Comparison of ENCODE assay signal across 10 cellular contexts in genomic region chr19:12703056-12703455, GRCh38. TPM values are rescaled to one million over a fixed set of nuclear protein-coding genes. Genes with fewer than 3 reads are reported as not detected.
DNase-seq lines count a peak whose midpoint lies in the region; ATAC-seq, FAIRE-seq and TF ChIP-seq lines count a peak whose summit lies in the region.
"Had no signal": no experiment of that assay in that cellular context is flagged by ENCODE, and none has a peak within 500 bp of the region (broad histone marks: within the 10 kb centered on the region; RNA-seq: fewer than 3 reads in every experiment).

No MANE protein-coding gene starts in this region.

- H3K9me3 Mint-ChIP-seq in activated CD4-positive, alpha-beta T cell treated with anti-CD3 and anti-CD28 coated beads for 36 hours (ENCODE audit: low read depth): no peaks in the 10 kb centered on the region
- no peaks in the 10 kb centered on the region for H3K9me3 Mint-ChIP-seq in astrocyte (ENCODE audit: unreplicated experiment)
- no peaks in the 10 kb centered on the region for H3K9me3 Mint-ChIP-seq in neural progenitor cell
- H3K9me3 Mint-ChIP-seq: CD8-positive, alpha-beta memory T cell; memory B cell had no signal

- H3K4me3 Mint-ChIP-seq in activated CD4-positive, alpha-beta T cell treated with anti-CD3 and anti-CD28 coated beads for 36 hours: no peak overlapping the region
- no peak overlapping the region for H3K4me3 Mint-ChIP-seq in astrocyte (ENCODE audit: unreplicated experiment)
- H3K4me3 Mint-ChIP-seq in neural progenitor cell: peak overlapping the region; percentile 9
- H3K4me3 Mint-ChIP-seq: CD8-positive, alpha-beta memory T cell; memory B cell had no signal

- peak; percentile 74 for ATAC-seq in activated CD4-positive, alpha-beta T cell treated with anti-CD3 and anti-CD28 coated beads for 36 hours

- H3K27ac Mint-ChIP-seq in activated CD4-positive, alpha-beta T cell treated with anti-CD3 and anti-CD28 coated beads for 36 hours: no peak overlapping the region
- H3K27ac Mint-ChIP-seq in astrocyte (ENCODE audit: unreplicated experiment): no peak overlapping the region
- H3K27ac Mint-ChIP-seq in neural progenitor cell: peak overlapping the region; percentile 87
- H3K27ac Mint-ChIP-seq: memory B cell had no signal

- TF ChIP-seq CTCF in astrocyte (IDR thresholded peaks at IDR 0.05; ENCODE audit: insufficient read depth, low read depth, low read length) (no peak), neural progenitor cell (IDR thresholded peaks at IDR 0.05) (no peak)

- H2AFZ ChIP-seq in astrocyte (ENCODE audit: low read depth, low read length): no peak overlapping the region
- no peak overlapping the region for H2AFZ ChIP-seq in neural progenitor cell (replicated peaks)

- intact Hi-C loops in activated CD4-positive, alpha-beta T cell treated with anti-CD3 and anti-CD28 coated beads for 36 hours (cut with DNase I, micrococcal nuclease): no loop called here

- no peak for FAIRE-seq in astrocyte (lab: Jason Lieb, UNC)

- H3K9ac ChIP-seq in astrocyte (ENCODE audit: low read length): no peak overlapping the region
- no peak overlapping the region for H3K9ac ChIP-seq in neural progenitor cell

- no peak overlapping the region for H3K4me2 ChIP-seq in astrocyte (ENCODE audit: low read length)
- H3K4me2 ChIP-seq in neural progenitor cell: peak overlapping the region; percentile 31

- peaks cover 2% of the 10 kb centered on the region for H3K4me1 Mint-ChIP-seq in activated CD4-positive, alpha-beta T cell treated with anti-CD3 and anti-CD28 coated beads for 36 hours
- H3K4me1 Mint-ChIP-seq in astrocyte (ENCODE audit: low read depth, unreplicated experiment) (no peaks in the 10 kb centered on the region), neural progenitor cell (peaks cover 6% of the 10 kb centered on the region)
- H3K4me1 Mint-ChIP-seq: memory B cell had no signal

- peaks cover 31% of the 10 kb centered on the region for H3K36me3 ChIP-seq in astrocyte (ENCODE audit: insufficient read depth, low read length)
- no peaks in the 10 kb centered on the region for H3K36me3 ChIP-seq in neural progenitor cell

- CTCF ChIA-PET in activated CD4-positive, alpha-beta T cell treated with anti-CD3 and anti-CD28 coated beads for 36 hours (lab: Charles Lee): no interaction called here

- H3K9me3 ChIP-seq in astrocyte (ENCODE audit: insufficient read depth, low read depth, low read length) (no peaks in the 10 kb centered on the region), neural progenitor cell (ENCODE audit: low read depth) (no peaks in the 10 kb centered on the region)

- POLR2A ChIA-PET in activated CD4-positive, alpha-beta T cell treated with anti-CD3 and anti-CD28 coated beads for 36 hours (lab: Charles Lee): interaction anchor here (0.6 kb wide), 1 partner anchor 198 kb away, joined by 3 read pairs; no protein-coding TSS in a partner anchor

- peaks cover 56% of the 10 kb centered on the region for H3F3A ChIP-seq in neural progenitor cell (ENCODE audit: low read depth)

- no peaks in the 10 kb centered on the region for H3K27me3 ChIP-seq in astrocyte (ENCODE audit: insufficient read depth, low read length)
- no peaks in the 10 kb centered on the region for H3K27me3 ChIP-seq in neural progenitor cell

- no peaks in the 10 kb centered on the region for H3K27me3 Mint-ChIP-seq in activated CD4-positive, alpha-beta T cell treated with anti-CD3 and anti-CD28 coated beads for 36 hours
- H3K27me3 Mint-ChIP-seq in astrocyte (ENCODE audit: low read depth, unreplicated experiment) (no peaks in the 10 kb centered on the region), neural progenitor cell (ENCODE audit: insufficient read depth, low read depth) (peaks cover 2% of the 10 kb centered on the region)
- H3K27me3 Mint-ChIP-seq: CD8-positive, alpha-beta memory T cell; memory B cell had no signal

- H3K4me1 ChIP-seq in astrocyte (ENCODE audit: insufficient read depth, low read length) (no peaks in the 10 kb centered on the region), neural progenitor cell (peaks cover 10% of the 10 kb centered on the region)

- H3K4me3 ChIP-seq in astrocyte (ENCODE audit: insufficient read depth, low read depth, low read length): no peak overlapping the region
- H3K4me3 ChIP-seq in neural progenitor cell: no peak overlapping the region

- peaks cover 12% of the 10 kb centered on the region for H3K79me2 ChIP-seq in astrocyte (ENCODE audit: insufficient read depth, low read length)
- peaks cover 6% of the 10 kb centered on the region for H3K79me2 ChIP-seq in neural progenitor cell (ENCODE audit: low read depth)

- H3K27ac ChIP-seq in astrocyte (ENCODE audit: low read depth, low read length) (no peak overlapping the region), neural progenitor cell (peak overlapping the region; percentile 53)

- H4K20me1 ChIP-seq in astrocyte (ENCODE audit: insufficient read depth, low read length) (peaks cover 33% of the 10 kb centered on the region), neural progenitor cell (ENCODE audit: low read depth) (no peaks in the 10 kb centered on the region)

- DNase-seq in activated CD4-positive, alpha-beta T cell treated with anti-CD3 and anti-CD28 coated beads for 36 hours: peak; percentile 44
- DNase-seq in activated CD4-positive, alpha-beta T cell treated with anti-CD3 and anti-CD28 coated beads for 1 hour: no peak
- DNase-seq in NCI-H1436 (lab: John Stamatoyannopoulos, UW) (peak; percentile 74), astrocyte (ENCODE audit: low read depth) (peak; percentile 11), neural progenitor cell (ENCODE audit: low spot score) (peak; percentile 91), foreskin melanocyte (no peak), NCI-H187 (lab: John Stamatoyannopoulos, UW) (no peak)
- DNase-seq in stimulated activated CD4-positive, alpha-beta T cell treated with anti-CD3 and anti-CD28 coated beads, Interleukin-12 subunit alpha, Interleukin-12 subunit beta, amount 100 ng/mL, for 4 hours: no peak

- H3K36me3 Mint-ChIP-seq in activated CD4-positive, alpha-beta T cell treated with anti-CD3 and anti-CD28 coated beads for 36 hours (ENCODE audit: low read depth): peaks cover 60% of the 10 kb centered on the region
- peaks cover 12% of the 10 kb centered on the region for H3K36me3 Mint-ChIP-seq in astrocyte (ENCODE audit: low read depth, unreplicated experiment)
- H3K36me3 Mint-ChIP-seq in neural progenitor cell: peaks cover 19% of the 10 kb centered on the region

RNA-seq across cellular contexts. Expression of gene FBXW9, which starts 6.6 kb away (rescaled TPM):
- total RNA-seq in activated CD4-positive, alpha-beta T cell treated with anti-CD3 and anti-CD28 coated beads for 36 hours: 1 to 10 TPM; 8.3 to 8.8 TPM
- total RNA-seq in astrocyte (9.9 and 11.6 TPM in 2 replicates), neural progenitor cell (ENCODE audit: low replicate concordance) (4.0 and 21.4 TPM in 2 replicates)

RNA-seq across cellular contexts. Expression of gene GNG14, which starts 15.3 kb away (rescaled TPM):
- total RNA-seq in activated CD4-positive, alpha-beta T cell treated with anti-CD3 and anti-CD28 coated beads for 36 hours: not detected
- not detected in 2 replicates for total RNA-seq in astrocyte
- total RNA-seq in neural progenitor cell (ENCODE audit: low replicate concordance): not detected in 2 replicates
- total RNA-seq: CD8-positive, alpha-beta memory T cell had no signal

RNA-seq across cellular contexts. Expression of gene TNPO2, which starts 20.7 kb away (rescaled TPM):
- total RNA-seq in activated CD4-positive, alpha-beta T cell treated with anti-CD3 and anti-CD28 coated beads for 36 hours: 100 to 1,000 TPM in 1 of 2 experiments, 10 to 100 TPM in 1; 84.8 to 101 TPM
- total RNA-seq in astrocyte (69.8 and 76.3 TPM in 2 replicates), neural progenitor cell (ENCODE audit: low replicate concordance) (58.1 and 87.4 TPM in 2 replicates)

RNA-seq across cellular contexts. Expression of gene DHPS, which starts 21.4 kb away (rescaled TPM):
- 100 to 1,000 TPM; 101 to 112 TPM for total RNA-seq in activated CD4-positive, alpha-beta T cell treated with anti-CD3 and anti-CD28 coated beads for 36 hours
- total RNA-seq in astrocyte (43.4 and 47.6 TPM in 2 replicates), neural progenitor cell (ENCODE audit: low replicate concordance) (78.3 and 108 TPM in 2 replicates)

RNA-seq across cellular contexts. Expression of gene TRIR, which starts 31.4 kb away (rescaled TPM):
- 100 to 1,000 TPM; 160 to 215 TPM for total RNA-seq in activated CD4-positive, alpha-beta T cell treated with anti-CD3 and anti-CD28 coated beads for 36 hours
- 172 and 178 TPM in 2 replicates for total RNA-seq in astrocyte
- 105 and 194 TPM in 2 replicates for total RNA-seq in neural progenitor cell (ENCODE audit: low replicate concordance)

Comparison
In these comparisons a context has a peak if more than half of its experiments do, and no peak if none do; other contexts are left out.
1. DNase-seq: peak in activated CD4-positive, alpha-beta T cell treated with anti-CD3 and anti-CD28 coated beads for 36 hours (single experiment), NCI-H1436 (single experiment), astrocyte (single experiment) and neural progenitor cell (single experiment); none in activated CD4-positive, alpha-beta T cell treated with anti-CD3 and anti-CD28 coated beads for 1 hour (single experiment), foreskin melanocyte (single experiment), stimulated activated CD4-positive, alpha-beta T cell treated with anti-CD3 and anti-CD28 coated beads, Interleukin-12 subunit alpha, Interleukin-12 subunit beta, amount 100 ng/mL, for 4 hours (single experiment) and NCI-H187 (0 of 2).